15 cellular contexts compared by ENCODE assay signal in genomic region chr12:117033382-117034045, GRCh38.
A peak's percentile ranks its signal among the peaks of the same experiment; 100 is the strongest.
DNase-seq lines count a peak whose midpoint lies in the region; ATAC-seq, FAIRE-seq and TF ChIP-seq lines count a peak whose summit lies in the region.
"Had no signal": no experiment of that assay in that cellular context is flagged by ENCODE, and none has a peak within 500 bp of the region (broad histone marks: within the 10 kb centered on the region; RNA-seq: fewer than 3 reads in every experiment).

No MANE protein-coding gene starts in this region.

- 43 to 54% methylated on average over 9 to 17 of the region's 19 CpGs for WGBS in thyroid gland, 2 donors

- peak; percentile 55 to 58 for DNase-seq in T47D (ENCODE audit: low read depth in 1 of 2, low spot score in 1 of 2)
- DNase-seq in breast epithelium (ENCODE audit: low spot score in 2 of 2) = no peak
- DNase-seq in astrocyte (ENCODE audit: low read depth) = no peak
- DNase-seq in left colon = no peak
- peak; percentile 56 to 69 for DNase-seq in thyroid gland
- no peak for DNase-seq in effector memory CD8-positive, alpha-beta T cell
- DNase-seq in CD1c-positive myeloid dendritic cell (ENCODE audit: extremely low spot score) = no peak
- DNase-seq: cerebellar nuclear complex; GF-D8; MM.1S; stimulated activated CD8-positive, alpha-beta memory T cell treated with anti-CD3 and anti-CD28 coated beads, Interleukin-4, amount 100 ng/mL, for 48 hours had no signal

- H3K27ac ChIP-seq in breast epithelium = peak overlapping the region in 1 of 2 donors; percentile 21
- no peak overlapping the region for H3K27ac ChIP-seq in astrocyte (ENCODE audit: low read depth, low read length)
- no peak overlapping the region for H3K27ac ChIP-seq in thyroid gland
- H3K27ac ChIP-seq: skin epidermis had no signal

- in situ Hi-C loops in T47D (cut with HindIII; ENCODE audit: low pct_unique_long_range_greater_than_20kb, low sequenced_read_pairs) = no loop called here

- H3K36me3 Mint-ChIP-seq in astrocyte (ENCODE audit: low read depth, unreplicated experiment) = peaks cover 12% of the 10 kb centered on the region
- peaks cover 8% of the 10 kb centered on the region for H3K36me3 Mint-ChIP-seq in effector memory CD8-positive, alpha-beta T cell (ENCODE audit: insufficient read depth)

- H3K4me1 ChIP-seq in breast epithelium = no peaks in the 10 kb centered on the region
- H3K4me1 ChIP-seq in astrocyte (ENCODE audit: insufficient read depth, low read length) = peaks cover 2% of the 10 kb centered on the region
- H3K4me1 ChIP-seq in thyroid gland = peaks cover 4 to 21% of the 10 kb centered on the region in 2 donors
- H3K4me1 ChIP-seq: HAP-1 had no signal

- H3K4me3 ChIP-seq in breast epithelium (peak overlapping the region in 1 of 3 donors; percentile 4), astrocyte (ENCODE audit: insufficient read depth, low read depth, low read length) (no peak overlapping the region), thyroid gland (replicated peaks in 1 of 3) (no peak overlapping the region)
- H3K4me3 ChIP-seq: HAP-1, skin epidermis had no signal

- no peak for TF ChIP-seq POLR2A in breast epithelium (IDR thresholded peaks at IDR 0.05)
- no peak for TF ChIP-seq POLR2A in thyroid gland (IDR thresholded peaks at IDR 0.05)

- no peaks in the 10 kb centered on the region for H3K79me2 ChIP-seq in astrocyte (ENCODE audit: insufficient read depth, low read length)

- peaks cover 8% of the 10 kb centered on the region for H3K4me1 Mint-ChIP-seq in astrocyte (ENCODE audit: low read depth, unreplicated experiment)
- H3K4me1 Mint-ChIP-seq in effector memory CD8-positive, alpha-beta T cell (ENCODE audit: low read depth in 2 of 2) = peaks cover 4% of the 10 kb centered on the region in 2 donors

- H3K36me3 ChIP-seq in breast epithelium (no peaks in the 10 kb centered on the region), astrocyte (ENCODE audit: insufficient read depth, low read length) (peaks cover 8% of the 10 kb centered on the region), thyroid gland (peaks cover 4 to 11% of the 10 kb centered on the region in 2 donors)
- H3K36me3 ChIP-seq: HAP-1 had no signal

- no peaks in the 10 kb centered on the region for H3K9me3 Mint-ChIP-seq in astrocyte (ENCODE audit: unreplicated experiment)
- H3K9me3 Mint-ChIP-seq in effector memory CD8-positive, alpha-beta T cell = no peaks in the 10 kb centered on the region

- no peak overlapping the region for H2AFZ ChIP-seq in astrocyte (ENCODE audit: low read depth, low read length)

- intact Hi-C loops in breast epithelium (cut with DNase I; ENCODE audit: low total_unique reads) = no loop called here
- intact Hi-C loops in left colon (cut with DNase I, micrococcal nuclease) = no loop called here
- intact Hi-C loops in thyroid gland (cut with DNase I) = no loop called here

- no peak for FAIRE-seq in astrocyte (lab: Jason Lieb, UNC)

- H4K20me1 ChIP-seq in astrocyte (ENCODE audit: insufficient read depth, low read length) = no peaks in the 10 kb centered on the region

- peak overlapping the region; percentile 64 for H3K4me2 ChIP-seq in astrocyte (ENCODE audit: low read length)

- ATAC-seq in left colon = peak; percentile 16
- ATAC-seq in effector memory CD8-positive, alpha-beta T cell (replicated peaks) = no peak
- no peak for ATAC-seq in GM18520 (IDR thresholded peaks at IDR 0.05; ENCODE audit: unreplicated experiment)
- ATAC-seq: activated CD4-positive, CD25-positive, alpha-beta regulatory T cell treated with anti-CD3 and anti-CD28 coated beads, Interleukin-2, amount 50 U/mL, for 24 hours had no signal

- TF ChIP-seq CTCF in breast epithelium (IDR thresholded peaks at IDR 0.05) = no peak
- TF ChIP-seq CTCF in astrocyte (IDR thresholded peaks at IDR 0.05; ENCODE audit: insufficient read depth, low read depth, low read length) = no peak
- TF ChIP-seq CTCF in thyroid gland (IDR thresholded peaks at IDR 0.05) = no peak

- no peaks in the 10 kb centered on the region for H3K9me3 ChIP-seq in breast epithelium
- no peaks in the 10 kb centered on the region for H3K9me3 ChIP-seq in astrocyte (ENCODE audit: insufficient read depth, low read depth, low read length)
- no peaks in the 10 kb centered on the region for H3K9me3 ChIP-seq in thyroid gland
- H3K9me3 ChIP-seq: HAP-1 had no signal

- no peak overlapping the region for H3K4me3 Mint-ChIP-seq in astrocyte (ENCODE audit: unreplicated experiment)
- no peak overlapping the region for H3K4me3 Mint-ChIP-seq in effector memory CD8-positive, alpha-beta T cell

- H3K27ac Mint-ChIP-seq in astrocyte (ENCODE audit: unreplicated experiment) = no peak overlapping the region
- no peak overlapping the region for H3K27ac Mint-ChIP-seq in effector memory CD8-positive, alpha-beta T cell

- peaks cover 4% of the 10 kb centered on the region for H3K27me3 Mint-ChIP-seq in astrocyte (ENCODE audit: low read depth, unreplicated experiment)
- H3K27me3 Mint-ChIP-seq in effector memory CD8-positive, alpha-beta T cell = no peaks in the 10 kb centered on the region

- no peaks in the 10 kb centered on the region for H3K27me3 ChIP-seq in breast epithelium
- H3K27me3 ChIP-seq in astrocyte (ENCODE audit: insufficient read depth, low read length) = peaks cover 18% of the 10 kb centered on the region
- no peaks in the 10 kb centered on the region for H3K27me3 ChIP-seq in thyroid gland

- no peak overlapping the region for H3K9ac ChIP-seq in astrocyte (ENCODE audit: low read length)

Comparison
In these comparisons a context has a peak if more than half of its experiments do, and no peak if none do; other contexts are left out.
1. DNase-seq: peak in T47D (2 of 2) and thyroid gland (2 of 2); none in breast epithelium (0 of 2), astrocyte (single experiment), left colon (0 of 2), effector memory CD8-positive, alpha-beta T cell (0 of 3) and CD1c-positive myeloid dendritic cell (single experiment).